16 cellular contexts compared by ENCODE assay signal in the genomic region with DNA sequence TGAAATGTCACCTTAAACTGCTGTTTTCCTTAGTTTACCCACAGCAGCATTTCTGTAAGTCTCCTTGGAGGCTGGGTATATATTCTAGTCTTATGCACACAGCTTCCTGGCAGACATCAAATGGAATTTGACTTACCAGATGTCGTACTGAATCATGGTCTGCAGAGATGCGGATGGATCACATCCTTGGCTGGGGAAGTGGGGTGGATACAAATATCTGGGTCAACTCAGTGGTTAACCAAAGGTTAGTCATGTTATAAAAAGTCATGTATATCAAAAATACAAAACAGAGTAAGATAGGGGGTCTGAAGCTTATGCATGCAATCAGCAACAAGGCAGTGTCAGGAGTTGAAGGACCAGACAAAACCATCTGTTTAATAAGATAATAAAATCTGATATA.
DNase-seq lines count a peak whose midpoint lies in the region; ATAC-seq and TF ChIP-seq lines count a peak whose summit lies in the region.
"Had no signal": no experiment of that assay in that cellular context is flagged by ENCODE, and none has a peak within 500 bp of the region (broad histone marks: within the 10 kb centered on the region; RNA-seq: fewer than 3 reads in every experiment).

No MANE protein-coding gene starts in this region.

- H3K36me3 ChIP-seq in left lung = no peaks in the 10 kb centered on the region
- H3K36me3 ChIP-seq: right lobe of liver had no signal

- no peak overlapping the region for H3K27ac Mint-ChIP-seq in activated T-helper 1 cell treated with anti-CD3 and anti-CD28 coated beads, Interleukin-12 subunit alpha, Interleukin-12 subunit beta, Interleukin-2, Interleukin-4 antibody, amounts not matched to agents 30 ng/mL and 10 ng/mL and 1 ng/mL, durations not matched to agents 14 hours and 24 hours and 36 hours

- ATAC-seq in GM21717 (IDR thresholded peaks at IDR 0.05; ENCODE audit: unreplicated experiment) = no peak
- ATAC-seq in left lung = no peak
- ATAC-seq: right lobe of liver had no signal

- peaks cover 11% of the 10 kb centered on the region for H3K9me3 Mint-ChIP-seq in activated T-helper 1 cell treated with anti-CD3 and anti-CD28 coated beads, Interleukin-12 subunit alpha, Interleukin-12 subunit beta, Interleukin-2, Interleukin-4 antibody, amounts not matched to agents 30 ng/mL and 10 ng/mL and 1 ng/mL, durations not matched to agents 14 hours and 24 hours and 36 hours

- H3K36me3 Mint-ChIP-seq in activated T-helper 1 cell treated with anti-CD3 and anti-CD28 coated beads, Interleukin-12 subunit alpha, Interleukin-12 subunit beta, Interleukin-2, Interleukin-4 antibody, amounts not matched to agents 30 ng/mL and 10 ng/mL and 1 ng/mL, durations not matched to agents 14 hours and 24 hours and 36 hours (ENCODE audit: low read depth) = no peaks in the 10 kb centered on the region

- no peaks in the 10 kb centered on the region for H3K27me3 ChIP-seq in left lung
- H3K27me3 ChIP-seq: right lobe of liver, tibial artery had no signal

- intact Hi-C loops in left lung (cut with DNase I) = no loop called here
- intact Hi-C loops in activated T-helper 1 cell treated with anti-CD3 and anti-CD28 coated beads, Interleukin-12 subunit alpha, Interleukin-12 subunit beta, Interleukin-2, Interleukin-4 antibody, amounts not matched to agents 30 ng/mL and 10 ng/mL and 1 ng/mL, durations not matched to agents 14 hours and 24 hours and 36 hours (cut with micrococcal nuclease) = no loop called here

- no peak overlapping the region for H3K27ac ChIP-seq in left lung
- H3K27ac ChIP-seq: right lobe of liver, SK-N-MC, tibial artery had no signal

- H3K27me3 Mint-ChIP-seq in activated T-helper 1 cell treated with anti-CD3 and anti-CD28 coated beads, Interleukin-12 subunit alpha, Interleukin-12 subunit beta, Interleukin-2, Interleukin-4 antibody, amounts not matched to agents 30 ng/mL and 10 ng/mL and 1 ng/mL, durations not matched to agents 14 hours and 24 hours and 36 hours (ENCODE audit: insufficient read depth) = peaks cover 13% of the 10 kb centered on the region

- H3K4me3 Mint-ChIP-seq in activated T-helper 1 cell treated with anti-CD3 and anti-CD28 coated beads, Interleukin-12 subunit alpha, Interleukin-12 subunit beta, Interleukin-2, Interleukin-4 antibody, amounts not matched to agents 30 ng/mL and 10 ng/mL and 1 ng/mL, durations not matched to agents 14 hours and 24 hours and 36 hours = no peak overlapping the region

- H3K4me1 ChIP-seq in left lung = no peaks in the 10 kb centered on the region
- H3K4me1 ChIP-seq: tibial artery had no signal

- no peak overlapping the region for H3K4me3 ChIP-seq in AG10803 (ENCODE audit: low read length)
- no peak overlapping the region for H3K4me3 ChIP-seq in astrocyte of the cerebellum (ENCODE audit: low read depth, low read length)
- no peak overlapping the region for H3K4me3 ChIP-seq in left lung
- H3K4me3 ChIP-seq: right lobe of liver, SK-N-MC, tibial artery had no signal

- H3K9me3 ChIP-seq in left lung = peaks cover 0 to 7% of the 10 kb centered on the region in 2 donors

- no peaks in the 10 kb centered on the region for H3K4me1 Mint-ChIP-seq in activated T-helper 1 cell treated with anti-CD3 and anti-CD28 coated beads, Interleukin-12 subunit alpha, Interleukin-12 subunit beta, Interleukin-2, Interleukin-4 antibody, amounts not matched to agents 30 ng/mL and 10 ng/mL and 1 ng/mL, durations not matched to agents 14 hours and 24 hours and 36 hours (ENCODE audit: low read depth)

- in situ Hi-C loops in astrocyte of the cerebellum (cut with HindIII; ENCODE audit: low sequenced_read_pairs) = no loop called here

- DNase-seq in AG10803 (ENCODE audit: low read depth) = peak; percentile 89
- DNase-seq in HT1080 (ENCODE audit: low read depth) = peak; percentile 86
- peak; percentile 49 for DNase-seq in astrocyte of the cerebellum (ENCODE audit: low read depth)
- DNase-seq in hepatic stellate cell (ENCODE audit: low spot score) = peak; percentile 34
- DNase-seq in mucosa of gallbladder (ENCODE audit: low spot score) = no peak
- DNase-seq in left lung = no peak
- DNase-seq in activated T-helper 1 cell treated with anti-CD3 and anti-CD28 coated beads, Interleukin-12 subunit alpha, Interleukin-12 subunit beta, Interleukin-2, Interleukin-4 antibody, amounts not matched to agents 30 ng/mL and 10 ng/mL and 1 ng/mL, durations not matched to agents 14 hours and 24 hours and 36 hours (ENCODE audit: low spot score) = no peak
- DNase-seq: activated effector memory CD4-positive, alpha-beta T cell treated with anti-CD3 and anti-CD28 coated beads, Interleukin-2, amount 50 U/mL, for 16 hours; effector CD4-positive, alpha-beta T cell; glutamatergic neuron; NCI-H1092; nucleus accumbens; right lobe of liver; tibial artery had no signal

- TF ChIP-seq CTCF in AG10803 (conservative IDR thresholded peaks at IDR 0.05; ENCODE audit: low read length) (no peak), astrocyte of the cerebellum (IDR thresholded peaks at IDR 0.05; ENCODE audit: low read depth, low read length, missing control alignments) (no peak), left lung (IDR thresholded peaks at IDR 0.05) (no peak)

Comparison
In these comparisons a context has a peak if more than half of its experiments do, and no peak if none do; other contexts are left out.
1. DNase-seq: peak in AG10803 (single experiment), HT1080 (single experiment), astrocyte of the cerebellum (single experiment) and hepatic stellate cell (single experiment); none in mucosa of gallbladder (single experiment), left lung (0 of 2) and activated T-helper 1 cell treated with anti-CD3 and anti-CD28 coated beads, Interleukin-12 subunit alpha, Interleukin-12 subunit beta, Interleukin-2, Interleukin-4 antibody, amounts not matched to agents 30 ng/mL and 10 ng/mL and 1 ng/mL, durations not matched to agents 14 hours and 24 hours and 36 hours (single experiment).